20 cellular contexts compared by ENCODE assay signal in the genomic region with DNA sequence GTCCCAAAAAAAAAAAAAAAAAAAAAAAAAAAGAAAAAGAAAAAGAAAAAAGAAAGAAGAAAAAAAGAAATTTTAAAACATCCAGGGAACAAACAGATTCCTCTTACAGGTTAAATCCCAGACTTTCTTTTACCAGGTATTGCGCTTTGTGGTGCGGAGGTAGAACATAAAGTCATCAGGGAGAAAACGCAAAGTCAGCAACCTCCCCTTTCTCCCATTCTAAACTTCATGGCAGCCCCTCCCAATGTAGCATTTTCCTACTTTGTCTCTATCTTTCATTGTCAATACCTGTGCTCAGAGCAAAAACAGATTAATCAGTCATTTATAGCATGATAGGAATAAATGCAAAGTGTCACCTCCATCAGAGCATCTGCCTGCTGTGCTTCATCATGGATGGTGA.
A peak's percentile ranks its signal among the peaks of the same experiment; 100 is the strongest.
DNase-seq lines count a peak whose midpoint lies in the region; ATAC-seq, FAIRE-seq and TF ChIP-seq lines count a peak whose summit lies in the region.
"Had no signal": no experiment of that assay in that cellular context is flagged by ENCODE, and none has a peak within 500 bp of the region (broad histone marks: within the 10 kb centered on the region; RNA-seq: fewer than 3 reads in every experiment).

No MANE protein-coding gene starts in this region.

- H3K27me3 ChIP-seq in mammary epithelial cell (ENCODE audit: insufficient read depth, low read length) (no peaks in the 10 kb centered on the region), astrocyte (ENCODE audit: insufficient read depth, low read length) (no peaks in the 10 kb centered on the region), foreskin keratinocyte (peaks cover 8% of the 10 kb centered on the region), smooth muscle cell (ENCODE audit: low read depth) (peaks cover 4% of the 10 kb centered on the region)

- H3K27ac Mint-ChIP-seq in MCF 10A (ENCODE audit: low read depth, unreplicated experiment) = peak overlapping the region; percentile 5
- peak overlapping the region; percentile 20 for H3K27ac Mint-ChIP-seq in astrocyte (ENCODE audit: unreplicated experiment)
- H3K27ac Mint-ChIP-seq: B cell; CD4-positive, alpha-beta T cell; GM23338; H9 had no signal

- no peak for DNase-seq in MCF 10A (ENCODE audit: unreplicated experiment)
- DNase-seq in mammary epithelial cell = no peak
- DNase-seq in astrocyte (ENCODE audit: low read depth) = no peak
- DNase-seq in foreskin keratinocyte = no peak
- no peak for DNase-seq in smooth muscle cell (lab: John Stamatoyannopoulos, UW; ENCODE audit: unreplicated experiment)
- DNase-seq in OCI-LY7 (ENCODE audit: low spot score) = no peak
- no peak for DNase-seq in NCI-H82 (lab: John Stamatoyannopoulos, UW)
- DNase-seq: ACHN; C1 segment of cervical spinal cord; Calu3; CD4-positive, alpha-beta T cell; DMS79; H9 had no signal

- H3K4me2 ChIP-seq in mammary epithelial cell (ENCODE audit: insufficient read depth, low read depth, low read length) (no peak overlapping the region), astrocyte (ENCODE audit: low read length) (peak overlapping the region; percentile 67), smooth muscle cell (peak overlapping the region; percentile 48), OCI-LY7 (ENCODE audit: low read length) (no peak overlapping the region)
- H3K4me2 ChIP-seq: GM23338 had no signal

- WGBS in mammary epithelial cell (ENCODE audit: low coverage, missing lambda C conversion rate) = 94% methylated on average over 3 of the region's 3 CpGs
- WGBS in smooth muscle cell (ENCODE audit: low lambda C conversion rate) = 97% methylated on average over 3 of the region's 3 CpGs

- H3K27ac ChIP-seq in mammary epithelial cell (ENCODE audit: insufficient read depth, low read depth, low read length) (no peak overlapping the region), astrocyte (ENCODE audit: low read depth, low read length) (peak overlapping the region; percentile 74), foreskin keratinocyte (peak overlapping the region; percentile 88), smooth muscle cell (ENCODE audit: low read depth) (peak overlapping the region; percentile 53), OCI-LY7 (ENCODE audit: low read depth, low read length, poor library complexity, severe bottlenecking) (no peak overlapping the region)
- H3K27ac ChIP-seq: 22Rv1 had no signal

- H3F3A ChIP-seq in smooth muscle cell (ENCODE audit: low read depth) = peaks cover 3% of the 10 kb centered on the region

- CTCF ChIA-PET in MCF 10A (lab: Yijun Ruan, JAX) = interaction anchor here (0.6 to 1.1 kb wide), 2 partner anchors 191 to 1004 kb away, joined by 3 to 5 read pairs; no protein-coding TSS in a partner anchor
- CTCF ChIA-PET in mammary epithelial cell (lab: Charles Lee; ENCODE audit: low non-redundant PET) = interaction anchor here (0.7 kb wide), 1 partner anchor 181 kb away, joined by 4 read pairs; no protein-coding TSS in a partner anchor
- CTCF ChIA-PET in OCI-LY7 (lab: Charles Lee; ENCODE audit: unreplicated experiment) = no interaction called here

- H3K9me3 Mint-ChIP-seq in MCF 10A (ENCODE audit: unreplicated experiment) = peaks cover 7% of the 10 kb centered on the region
- H3K9me3 Mint-ChIP-seq in astrocyte (ENCODE audit: unreplicated experiment) = peaks cover 3% of the 10 kb centered on the region
- H3K9me3 Mint-ChIP-seq: CD4-positive, alpha-beta T cell had no signal

- dilution Hi-C loops in mammary epithelial cell (cut with HindIII; ENCODE audit: low sequenced_read_pairs) = no loop called here

- H3K79me2 ChIP-seq in mammary epithelial cell (ENCODE audit: insufficient read depth, low read length) (no peaks in the 10 kb centered on the region), astrocyte (ENCODE audit: insufficient read depth, low read length) (no peaks in the 10 kb centered on the region), smooth muscle cell (ENCODE audit: low read depth) (no peaks in the 10 kb centered on the region), OCI-LY7 (ENCODE audit: insufficient read depth, low read depth, low read length) (no peaks in the 10 kb centered on the region)

- ATAC-seq in foreskin keratinocyte = no peak
- no peak for ATAC-seq in HG02840 (IDR thresholded peaks at IDR 0.05; ENCODE audit: low FRiP score, unreplicated experiment)
- ATAC-seq: GM12878, GM23338 had no signal

- H3K4me1 ChIP-seq in mammary epithelial cell (ENCODE audit: insufficient read depth, low read length) (no peaks in the 10 kb centered on the region), astrocyte (ENCODE audit: insufficient read depth, low read length) (peaks cover 20% of the 10 kb centered on the region), foreskin keratinocyte (peaks cover 4% of the 10 kb centered on the region), smooth muscle cell (ENCODE audit: low read depth) (no peaks in the 10 kb centered on the region), OCI-LY7 (ENCODE audit: insufficient read depth, low read length, poor library complexity, severe bottlenecking) (no peaks in the 10 kb centered on the region)

- intact Hi-C loops in MCF 10A (cut with micrococcal nuclease) = no loop called here
- intact Hi-C loops in mammary epithelial cell (cut with micrococcal nuclease) = loop anchor here (5.0 to 10.0 kb wide), 2 partner anchors 146 to 386 kb away; no protein-coding TSS in a partner anchor
- intact Hi-C loops in OCI-LY7 (cut with micrococcal nuclease; ENCODE audit: unreplicated experiment) = no loop called here

- H3K9ac ChIP-seq in mammary epithelial cell (ENCODE audit: insufficient read depth, low read length) (no peak overlapping the region), astrocyte (ENCODE audit: low read length) (peak overlapping the region; percentile 55), smooth muscle cell (ENCODE audit: low read depth) (no peak overlapping the region)

- in situ Hi-C loops in mammary epithelial cell (cut with MboI; ENCODE audit: low sequenced_read_pairs in 2 of 2) = no loop called here

- no peaks in the 10 kb centered on the region for H3K36me3 ChIP-seq in mammary epithelial cell (ENCODE audit: insufficient read depth, low read length)
- H3K36me3 ChIP-seq in astrocyte (ENCODE audit: insufficient read depth, low read length) = no peaks in the 10 kb centered on the region
- H3K36me3 ChIP-seq in smooth muscle cell (ENCODE audit: low read depth) = no peaks in the 10 kb centered on the region
- H3K36me3 ChIP-seq in OCI-LY7 (ENCODE audit: insufficient read depth, low read length) = no peaks in the 10 kb centered on the region

- peaks cover 14% of the 10 kb centered on the region for H3K4me1 Mint-ChIP-seq in MCF 10A (ENCODE audit: insufficient read depth, unreplicated experiment)
- peaks cover 6% of the 10 kb centered on the region for H3K4me1 Mint-ChIP-seq in astrocyte (ENCODE audit: low read depth, unreplicated experiment)
- H3K4me1 Mint-ChIP-seq: B cell, GM23338, H9 had no signal

- POLR2A ChIA-PET in MCF 10A (lab: Yijun Ruan, JAX) = interaction anchor here (0.7 to 1.4 kb wide), 7 partner anchors 9 to 1752 kb away, joined by 3 to 5 read pairs (median 3); no protein-coding TSS in a partner anchor
- POLR2A ChIA-PET in OCI-LY7 (lab: Charles Lee) = no interaction called here

- H3K9me3 ChIP-seq in mammary epithelial cell (replicated peaks; ENCODE audit: insufficient read depth, low read length) = peaks cover 2% of the 10 kb centered on the region
- no peaks in the 10 kb centered on the region for H3K9me3 ChIP-seq in astrocyte (ENCODE audit: insufficient read depth, low read depth, low read length)
- H3K9me3 ChIP-seq in smooth muscle cell (replicated peaks; ENCODE audit: low read depth) = no peaks in the 10 kb centered on the region
- no peaks in the 10 kb centered on the region for H3K9me3 ChIP-seq in OCI-LY7 (ENCODE audit: low read length)

- no peaks in the 10 kb centered on the region for H4K20me1 ChIP-seq in mammary epithelial cell (ENCODE audit: insufficient read depth, low read length)
- H4K20me1 ChIP-seq in astrocyte (ENCODE audit: insufficient read depth, low read length) = no peaks in the 10 kb centered on the region
- no peaks in the 10 kb centered on the region for H4K20me1 ChIP-seq in smooth muscle cell (ENCODE audit: low read depth)
- no peaks in the 10 kb centered on the region for H4K20me1 ChIP-seq in OCI-LY7 (ENCODE audit: insufficient read depth, low read length)

- FAIRE-seq in astrocyte (lab: Jason Lieb, UNC) = no peak
- FAIRE-seq: GM12878, GM18507, HTR-8/SVneo had no signal

- TF ChIP-seq CTCF in MCF 10A (IDR thresholded peaks at IDR 0.05; ENCODE audit: unreplicated experiment) = no peak
- no peak for TF ChIP-seq CTCF in mammary epithelial cell (conservative IDR thresholded peaks at IDR 0.05 in 1 of 2, IDR thresholded peaks at IDR 0.05 in 1 of 2; ENCODE audit: extremely low read depth in 1 of 2, insufficient read depth in 1 of 2, low read depth in 1 of 2, low read length in 2 of 2)
- no peak for TF ChIP-seq CTCF in astrocyte (IDR thresholded peaks at IDR 0.05; ENCODE audit: insufficient read depth, low read depth, low read length)
- TF ChIP-seq CTCF in foreskin keratinocyte (conservative IDR thresholded peaks at IDR 0.05) = no peak
- TF ChIP-seq CTCF in smooth muscle cell (IDR thresholded peaks at IDR 0.05; ENCODE audit: borderline replicate concordance, insufficient read depth, poor library complexity, severe bottlenecking) = no peak
- no peak for TF ChIP-seq CTCF in OCI-LY7 (conservative IDR thresholded peaks at IDR 0.05; ENCODE audit: low read length)

- H3K4me3 Mint-ChIP-seq in MCF 10A (ENCODE audit: unreplicated experiment) (peak overlapping the region; percentile 5), astrocyte (ENCODE audit: unreplicated experiment) (no peak overlapping the region)
- H3K4me3 Mint-ChIP-seq: B cell; CD4-positive, alpha-beta T cell; GM23338; H9 had no signal

- peaks cover 9% of the 10 kb centered on the region for H3K27me3 Mint-ChIP-seq in MCF 10A (ENCODE audit: insufficient read depth, unreplicated experiment)
- peaks cover 9% of the 10 kb centered on the region for H3K27me3 Mint-ChIP-seq in astrocyte (ENCODE audit: low read depth, unreplicated experiment)
- H3K27me3 Mint-ChIP-seq: CD4-positive, alpha-beta T cell had no signal

- H3K36me3 Mint-ChIP-seq in MCF 10A (ENCODE audit: insufficient read depth, unreplicated experiment) = peaks cover 6% of the 10 kb centered on the region
- H3K36me3 Mint-ChIP-seq in astrocyte (ENCODE audit: low read depth, unreplicated experiment) = no peaks in the 10 kb centered on the region

- H2AFZ ChIP-seq in mammary epithelial cell (ENCODE audit: low read depth, low read length) = no peak overlapping the region
- no peak overlapping the region for H2AFZ ChIP-seq in astrocyte (ENCODE audit: low read depth, low read length)
- no peak overlapping the region for H2AFZ ChIP-seq in smooth muscle cell (ENCODE audit: low read depth)
- no peak overlapping the region for H2AFZ ChIP-seq in OCI-LY7 (ENCODE audit: low read length)
- H2AFZ ChIP-seq: GM23338 had no signal

- no peaks in the 10 kb centered on the region for H3K9me2 ChIP-seq in OCI-LY7 (ENCODE audit: insufficient read depth, low read length)

- H3K4me3 ChIP-seq in mammary epithelial cell (replicated peaks in 1 of 3; ENCODE audit: insufficient read depth in 1 of 3, low read depth in 2 of 3, low read length in 3 of 3) (no peak overlapping the region), astrocyte (ENCODE audit: insufficient read depth, low read depth, low read length) (no peak overlapping the region), smooth muscle cell (no peak overlapping the region), OCI-LY7 (ENCODE audit: low read depth, low read length, poor library complexity, severe bottlenecking) (no peak overlapping the region)
- H3K4me3 ChIP-seq: GM12878, GM23338 had no signal

- BruUV-seq in MCF 10A (replicated peaks; lab: Mats Ljungman, UMichigan) (no TSS peak), mammary epithelial cell (replicated peaks; lab: Mats Ljungman, UMichigan) (no TSS peak), OCI-LY7 (replicated peaks; lab: Mats Ljungman, UMichigan) (no TSS peak)

Comparison
In these comparisons a context has a peak if more than half of its experiments do, and no peak if none do; other contexts are left out.
1. H3K27ac ChIP-seq: peak in astrocyte (single experiment), foreskin keratinocyte (single experiment) and smooth muscle cell (single experiment); none in mammary epithelial cell (single experiment) and OCI-LY7 (single experiment).
2. H3K4me2 ChIP-seq: peak in astrocyte (single experiment) and smooth muscle cell (single experiment); none in mammary epithelial cell (single experiment) and OCI-LY7 (single experiment).